In genomic region chr2:18829331-18829902, GRCh38 we compare ENCODE assay signal across 16 cellular contexts.
DNase-seq lines count a peak whose midpoint lies in the region; ATAC-seq, FAIRE-seq and TF ChIP-seq lines count a peak whose summit lies in the region.
"Had no signal": no experiment of that assay in that cellular context is flagged by ENCODE, and none has a peak within 500 bp of the region (broad histone marks: within the 10 kb centered on the region; RNA-seq: fewer than 3 reads in every experiment).

No MANE protein-coding gene starts in this region.

- no peak overlapping the region for H3K23ac ChIP-seq in mesendoderm (ENCODE audit: low read length)

- no peak overlapping the region for H2AK5ac ChIP-seq in mesendoderm (ENCODE audit: low read length)

- no peaks in the 10 kb centered on the region for H3K4me1 Mint-ChIP-seq in activated T-cell treated with anti-CD3 and anti-CD28 coated beads, Interleukin-2, amount 50 U/mL, for 24 hours (ENCODE audit: low read depth)

- DNase-seq in HT-29 (ENCODE audit: low spot score) (peak; percentile 22), bronchial epithelial cell (ENCODE audit: low read depth) (peak; percentile 83), mesendoderm (peak; percentile 32), HAP-1 (ENCODE audit: low spot score in 2 of 2) (no peak)
- DNase-seq in activated T-cell treated with anti-CD3 and anti-CD28 coated beads, Interleukin-2, amount 50 U/mL, for 24 hours = no peak
- DNase-seq: activated T-cell treated with anti-CD3 and anti-CD28 coated beads, Interleukin-2, amount 50 U/mL, for 72 hours; NCI-H2081 treated with DMSO at 0.1 percent for 48 hours; transverse colon had no signal

- no peaks in the 10 kb centered on the region for H3K9me3 Mint-ChIP-seq in activated T-cell treated with anti-CD3 and anti-CD28 coated beads, Interleukin-2, amount 50 U/mL, for 24 hours
- H3K9me3 Mint-ChIP-seq: WTC11 had no signal

- H3K4me1 ChIP-seq in ACC112 (ENCODE audit: control insufficient read depth, insufficient read depth, low read length, unreplicated experiment) (peaks cover 54% of the 10 kb centered on the region), mesendoderm (ENCODE audit: control insufficient read depth, low read depth, low read length) (peaks cover 6% of the 10 kb centered on the region), HAP-1 (no peaks in the 10 kb centered on the region)

- H3K4ac ChIP-seq in mesendoderm (ENCODE audit: low read depth, low read length) = no peak overlapping the region

- H3K56ac ChIP-seq in mesendoderm (ENCODE audit: low read length) = no peak overlapping the region

- H3K27me3 ChIP-seq in ACC112 (ENCODE audit: insufficient read depth, low read length) (no peaks in the 10 kb centered on the region), bronchial epithelial cell (ENCODE audit: control insufficient read depth, insufficient read depth, low read length) (no peaks in the 10 kb centered on the region), mesendoderm (ENCODE audit: insufficient read depth, low read length, poor library complexity) (no peaks in the 10 kb centered on the region), HAP-1 (ENCODE audit: low read depth) (no peaks in the 10 kb centered on the region)
- H3K27me3 ChIP-seq: transverse colon had no signal

- no peak overlapping the region for H2BK5ac ChIP-seq in mesendoderm (ENCODE audit: low read length)

- H4K8ac ChIP-seq in mesendoderm (ENCODE audit: low read depth, low read length) = no peak overlapping the region

- no peaks in the 10 kb centered on the region for H3K27me3 Mint-ChIP-seq in activated T-cell treated with anti-CD3 and anti-CD28 coated beads, Interleukin-2, amount 50 U/mL, for 24 hours
- H3K27me3 Mint-ChIP-seq: natural killer cell treated with Interleukin-12 subunit alpha and Interleukin-12 subunit beta and Interleukin-15 and Interleukin-18, amount 100 ng/mL, for 72 hours had no signal

- no peak overlapping the region for H3K27ac Mint-ChIP-seq in activated T-cell treated with anti-CD3 and anti-CD28 coated beads, Interleukin-2, amount 50 U/mL, for 24 hours
- H3K27ac Mint-ChIP-seq: activated T-cell treated with anti-CD3 and anti-CD28 coated beads, Interleukin-2, amount 50 U/mL, for 72 hours; natural killer cell treated with Interleukin-12 subunit alpha and Interleukin-12 subunit beta and Interleukin-15 and Interleukin-18, amount 100 ng/mL, for 72 hours; WTC11 had no signal

- TF ChIP-seq CTCF in bronchial epithelial cell (IDR thresholded peaks at IDR 0.05; ENCODE audit: insufficient read depth, low read length, severe bottlenecking) = no peak

- H3K27ac ChIP-seq in ACC112 (ENCODE audit: low read depth, low read length) = peak overlapping the region; percentile 70
- no peak overlapping the region for H3K27ac ChIP-seq in mesendoderm (ENCODE audit: low read depth, low read length)
- H3K27ac ChIP-seq: C4-2B had no signal

- no CpG with 5 or more reads among the region's 4 CpGs for WGBS in mesendoderm (ENCODE audit: extremely low coverage, insufficient coverage, low lambda C conversion rate)

- no peak overlapping the region for H3K4me3 Mint-ChIP-seq in activated T-cell treated with anti-CD3 and anti-CD28 coated beads, Interleukin-2, amount 50 U/mL, for 24 hours
- H3K4me3 Mint-ChIP-seq: activated T-cell treated with anti-CD3 and anti-CD28 coated beads, Interleukin-2, amount 50 U/mL, for 72 hours; natural killer cell treated with Interleukin-12 subunit alpha and Interleukin-12 subunit beta and Interleukin-15 and Interleukin-18, amount 100 ng/mL, for 72 hours; WTC11 had no signal

- peak overlapping the region; percentile 7 for H2AFZ ChIP-seq in ACC112 (ENCODE audit: low read length, unreplicated experiment)

- in situ Hi-C loops in HAP-1 (cut with MboI; ENCODE audit: low sequenced_read_pairs) = no loop called here

- H2BK120ac ChIP-seq in mesendoderm (ENCODE audit: low read depth, low read length) = no peak overlapping the region

- H3K18ac ChIP-seq in mesendoderm (ENCODE audit: low read length) = no peak overlapping the region

- H3K9ac ChIP-seq in mesendoderm (ENCODE audit: low read length) = no peak overlapping the region

- no peak overlapping the region for H3K4me2 ChIP-seq in mesendoderm (ENCODE audit: low read length)

- no peaks in the 10 kb centered on the region for H3K79me1 ChIP-seq in mesendoderm (ENCODE audit: low read length)

- no peak overlapping the region for H4K5ac ChIP-seq in mesendoderm (ENCODE audit: low read length)

- ATAC-seq in GM18519 (IDR thresholded peaks at IDR 0.05; ENCODE audit: low FRiP score, unreplicated experiment) (no peak), HG03280 (IDR thresholded peaks at IDR 0.05; ENCODE audit: unreplicated experiment) (no peak)
- ATAC-seq: activated T-cell treated with anti-CD3 and anti-CD28 coated beads, Interleukin-2, amount 50 U/mL, for 72 hours; GM12878; natural killer cell treated with Interleukin-12 subunit alpha and Interleukin-12 subunit beta and Interleukin-15 and Interleukin-18, amount 100 ng/mL, for 72 hours; Panc1; WTC11 had no signal

- no peaks in the 10 kb centered on the region for H3K9me3 ChIP-seq in HAP-1
- H3K9me3 ChIP-seq: transverse colon had no signal

- H2BK15ac ChIP-seq in mesendoderm (replicated peaks; ENCODE audit: low read depth) = no peak overlapping the region

- H3K4me3 ChIP-seq in ACC112 (ENCODE audit: low read depth, low read length) (0 out of 2 replicates have a peak overlapping the region, but pooled peaks have one; percentile 1), bronchial epithelial cell (ENCODE audit: low read depth, low read length) (no peak overlapping the region), mesendoderm (ENCODE audit: low read length) (no peak overlapping the region), HAP-1 (no peak overlapping the region)
- H3K4me3 ChIP-seq: GM12878, transverse colon had no signal

- H3K36me3 ChIP-seq in ACC112 (ENCODE audit: insufficient read depth, low read length) (no peaks in the 10 kb centered on the region), bronchial epithelial cell (ENCODE audit: control insufficient read depth, insufficient read depth, low read length) (no peaks in the 10 kb centered on the region), mesendoderm (ENCODE audit: control insufficient read depth, insufficient read depth, low read length) (no peaks in the 10 kb centered on the region), HAP-1 (replicated peaks) (no peaks in the 10 kb centered on the region)
- H3K36me3 ChIP-seq: transverse colon had no signal

- H3K79me2 ChIP-seq in ACC112 (ENCODE audit: control insufficient read depth, insufficient read depth, low read length, unreplicated experiment) = no peaks in the 10 kb centered on the region
- H3K79me2 ChIP-seq in mesendoderm (ENCODE audit: control insufficient read depth, insufficient read depth, low read length) = no peaks in the 10 kb centered on the region

- H3K36me3 Mint-ChIP-seq in activated T-cell treated with anti-CD3 and anti-CD28 coated beads, Interleukin-2, amount 50 U/mL, for 24 hours (ENCODE audit: low read depth) = no peaks in the 10 kb centered on the region
- H3K36me3 Mint-ChIP-seq: natural killer cell treated with Interleukin-12 subunit alpha and Interleukin-12 subunit beta and Interleukin-15 and Interleukin-18, amount 100 ng/mL, for 72 hours; WTC11 had no signal

- FAIRE-seq in bronchial epithelial cell (lab: Jason Lieb, UNC) = no peak
- FAIRE-seq: GM12878 had no signal

Comparison
In these comparisons a context has a peak if more than half of its experiments do, and no peak if none do; other contexts are left out.
1. DNase-seq: peak in HT-29 (single experiment), bronchial epithelial cell (single experiment) and mesendoderm (single experiment); none in HAP-1 (0 of 2) and activated T-cell treated with anti-CD3 and anti-CD28 coated beads, Interleukin-2, amount 50 U/mL, for 24 hours (single experiment).